In genomic region chr5:173823721-173824567, GRCh38 we compare ENCODE assay signal across 10 cellular contexts.
DNase-seq lines count a peak whose midpoint lies in the region; FAIRE-seq and TF ChIP-seq lines count a peak whose summit lies in the region.
"Had no signal": no experiment of that assay in that cellular context is flagged by ENCODE, and none has a peak within 500 bp of the region (broad histone marks: within the 10 kb centered on the region; RNA-seq: fewer than 3 reads in every experiment).

No MANE protein-coding gene starts in this region.

- H3K4me1 ChIP-seq in HEK293 (ENCODE audit: control insufficient read depth, insufficient read depth, low read length): peaks cover 3% of the 10 kb centered on the region; the same call in 1 of the 2 replicates
- peaks cover 3 to 7% of the 10 kb centered on the region in 2 donors for H3K4me1 ChIP-seq in small intestine (ENCODE audit: control insufficient read depth in 2 of 2, insufficient read depth in 1 of 2, low read depth in 1 of 2, low read length in 1 of 2)
- H3K4me1 ChIP-seq in effector memory CD4-positive, alpha-beta T cell (ENCODE audit: control insufficient read depth, insufficient read depth, low read length, poor library complexity, severe bottlenecking): peaks cover 7% of the 10 kb centered on the region

- FAIRE-seq in small intestine (lab: Jason Lieb, UNC): no peak

- no peaks in the 10 kb centered on the region for H3K9me3 ChIP-seq in HEK293 (ENCODE audit: control insufficient read depth, insufficient read depth, low read depth, low read length)
- no peaks in the 10 kb centered on the region for H3K9me3 ChIP-seq in small intestine (ENCODE audit: control insufficient read depth, low read depth)
- no peaks in the 10 kb centered on the region for H3K9me3 ChIP-seq in effector memory CD4-positive, alpha-beta T cell (ENCODE audit: control insufficient read depth, low read length)

- no peak for TF ChIP-seq CTCF in HEK293 (tag by site-specific recombination; IDR thresholded peaks at IDR 0.05)

- WGBS in small intestine, 3 donors: 58 to 67% (median 66%) methylated on average over 10 of the region's 10 CpGs

- POLR2A ChIA-PET in HEK293 (lab: Yijun Ruan, JAX): interaction anchor here (1.0 to 1.1 kb wide), 2 partner anchors 36 to 64 kb away, joined by 3 to 5 read pairs; partner anchors contain the start of gene CPEB4

- CTCF ChIA-PET in HEK293 (lab: Yijun Ruan, JAX): interaction anchor here (0.6 to 1.3 kb wide), 4 partner anchors 9 to 208 kb away, joined by 3 to 5 read pairs (median 4); no protein-coding TSS in a partner anchor

- H3K27me3 ChIP-seq in small intestine (ENCODE audit: control insufficient read depth in 2 of 2, insufficient read depth in 2 of 2, low read length in 2 of 2): no peaks in the 10 kb centered on the region
- H3K27me3 ChIP-seq in effector memory CD4-positive, alpha-beta T cell (replicated peaks; ENCODE audit: control insufficient read depth, insufficient read depth, low read length, poor library complexity, severe bottlenecking): no peaks in the 10 kb centered on the region

- H3K36me3 ChIP-seq in HEK293 (ENCODE audit: control insufficient read depth in 2 of 2, insufficient read depth in 1 of 2, low read length in 2 of 2) (no peaks in the 10 kb centered on the region), small intestine (ENCODE audit: control insufficient read depth in 2 of 2, insufficient read depth in 2 of 2, low read length in 2 of 2) (no peaks in the 10 kb centered on the region)
- H3K36me3 ChIP-seq in effector memory CD4-positive, alpha-beta T cell (ENCODE audit: control insufficient read depth, insufficient read depth, low read length): no peaks in the 10 kb centered on the region

- H3K27ac ChIP-seq in HEK293 (ENCODE audit: extremely low read depth, low read depth, low read length): no peak overlapping the region
- peak overlapping the region in 1 of 2 donors; percentile 57 for H3K27ac ChIP-seq in small intestine (ENCODE audit: low read depth in 1 of 2, low read length in 1 of 2)
- H3K27ac ChIP-seq in effector memory CD4-positive, alpha-beta T cell (ENCODE audit: insufficient read depth, low read length, poor library complexity, severe bottlenecking): no peak overlapping the region

- peak; percentile 33 for DNase-seq in amniotic stem cell (lab: John Stamatoyannopoulos, UW)
- peak; percentile 40 for DNase-seq in iPS-NIHi11 (ENCODE audit: low spot score)
- DNase-seq in small intestine: peak; percentile 87
- DNase-seq in NCI-H1694 treated with DMSO at 0.1 percent for 48 hours (lab: John Stamatoyannopoulos, UW): no peak
- no peak for DNase-seq in NCI-H82 (lab: John Stamatoyannopoulos, UW)
- no peak for DNase-seq in activated T-cell treated with anti-CD3 and anti-CD28 coated beads for 4 hours
- no peak for DNase-seq in effector memory CD4-positive, alpha-beta T cell
- DNase-seq: activated T-cell treated with anti-CD3 and anti-CD28 coated beads, Interleukin-2, amount 50 U/mL, for 72 hours; MV-4-11 had no signal

- H3K4me3 ChIP-seq in HEK293 (ENCODE audit: low read depth, low read length) (no peak overlapping the region), small intestine (ENCODE audit: low read depth in 1 of 2, low read length in 2 of 2) (no peak overlapping the region)
- H3K4me3 ChIP-seq in effector memory CD4-positive, alpha-beta T cell (ENCODE audit: insufficient read depth, low read depth, low read length, poor library complexity, severe bottlenecking): no peak overlapping the region

TF ChIP-seq in HEK293, 187 proteins besides CTCF, POLR2A, EP300 and RAD21:
- TF ChIP-seq ZNF785 (tag by site-specific recombination; IDR thresholded peaks at IDR 0.05) (no peak), SP7 (tag by site-specific recombination; IDR thresholded peaks at IDR 0.05) (peak; percentile 22), REPIN1 (tag by site-specific recombination; IDR thresholded peaks at IDR 0.05; ENCODE audit: low read depth) (no peak), WT1 (tag by site-specific recombination; IDR thresholded peaks at IDR 0.05) (peak; percentile 66), GLIS1 (tag by site-specific recombination; IDR thresholded peaks at IDR 0.05) (peak; percentile 100), EGR2 (tag by site-specific recombination; IDR thresholded peaks at IDR 0.05; ENCODE audit: low read depth) (no peak), TRIM28 (IDR thresholded peaks at IDR 0.05; ENCODE audit: borderline replicate concordance, low read length) (no peak), ZIC2 (tag by site-specific recombination; IDR thresholded peaks at IDR 0.05) (peak; percentile 23; the same call in 1 of the 2 replicates), ZNF548 (tag by site-specific recombination; IDR thresholded peaks at IDR 0.05) (no peak), ZNF416 (tag by site-specific recombination; IDR thresholded peaks at IDR 0.05) (no peak), HOXD13 (CRISPR knock-in tag; IDR thresholded peaks at IDR 0.05; ENCODE audit: borderline replicate concordance) (0 out of 2 replicates have a peak, but pooled peaks have one; percentile 25), PRDM10 (tag by site-specific recombination; IDR thresholded peaks at IDR 0.05) (peak; percentile 65), ZNF2 (tag by site-specific recombination; IDR thresholded peaks at IDR 0.05) (no peak), BCL11A (tag by site-specific recombination; IDR thresholded peaks at IDR 0.05; ENCODE audit: low read depth) (no peak)

Comparison
In these comparisons a context has a peak if more than half of its experiments do, and no peak if none do; other contexts are left out.
1. DNase-seq: peak in amniotic stem cell (single experiment), iPS-NIHi11 (single experiment) and small intestine (single experiment); none in NCI-H1694 treated with DMSO at 0.1 percent for 48 hours (single experiment), NCI-H82 (single experiment), activated T-cell treated with anti-CD3 and anti-CD28 coated beads for 4 hours (single experiment) and effector memory CD4-positive, alpha-beta T cell (0 of 3).